Comparison of ENCODE assay signal across 26 cellular contexts in the genomic region with DNA sequence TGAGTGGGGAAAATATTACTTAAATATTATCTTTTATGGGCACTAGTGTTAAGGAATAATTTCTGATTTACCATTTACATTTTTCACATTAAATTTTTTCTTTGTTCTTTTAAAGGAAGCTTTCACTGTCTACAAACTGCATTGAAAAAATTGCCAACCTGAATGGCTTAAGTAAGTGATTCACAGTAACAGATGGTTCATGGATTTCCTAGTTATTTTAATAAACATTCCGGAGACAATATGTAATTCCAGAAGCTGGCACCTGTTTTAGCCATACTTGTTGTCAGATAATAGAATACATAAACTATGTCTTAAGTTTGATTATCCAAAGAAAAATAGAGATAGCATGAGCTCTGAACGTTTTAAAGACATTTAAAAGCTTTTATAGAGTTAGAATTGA. TPM values are rescaled to one million over a fixed set of nuclear protein-coding genes. Genes with fewer than 3 reads are reported as not detected.
A peak's percentile ranks its signal among the peaks of the same experiment; 100 is the strongest.
DNase-seq lines count a peak whose midpoint lies in the region; ATAC-seq and TF ChIP-seq lines count a peak whose summit lies in the region.
"Had no signal": no experiment of that assay in that cellular context is flagged by ENCODE, and none has a peak within 500 bp of the region (broad histone marks: within the 10 kb centered on the region; RNA-seq: fewer than 3 reads in every experiment).

No MANE protein-coding gene starts in this region.

- H3K27ac ChIP-seq in ACC112 (ENCODE audit: low read depth, low read length) (peak overlapping the region; percentile 7; the same call in 1 of the 2 replicates), HCT116 (ENCODE audit: low read depth, low read length) (peak overlapping the region; percentile 1; the same call in 1 of the 2 replicates), SJCRH30 (peak overlapping the region; percentile 92)
- no peak overlapping the region for H3K27ac ChIP-seq in CD4-positive, alpha-beta memory T cell (ENCODE audit: low read depth, low read length)
- H3K27ac ChIP-seq: foreskin keratinocyte, left lung had no signal

- no TSS peak for BruUV-seq in HCT116 (replicated peaks; lab: Mats Ljungman, UMichigan)

- no peak for TF ChIP-seq CTCF in HCT116 (IDR thresholded peaks at IDR 0.05 in 2 of 3, conservative IDR thresholded peaks at IDR 0.05 in 1 of 3; ENCODE audit: borderline replicate concordance in 1 of 3, insufficient read depth in 1 of 3, low read depth in 2 of 3, low read length in 2 of 3)

- H3K4me1 ChIP-seq in ACC112 (ENCODE audit: control insufficient read depth, insufficient read depth, low read length, unreplicated experiment) (peaks cover 10% of the 10 kb centered on the region), HCT116 (ENCODE audit: control insufficient read depth in 1 of 2, insufficient read depth in 2 of 2, low read length in 2 of 2) (peaks cover 5 to 13% of the 10 kb centered on the region in 2 experiments), SJCRH30 (peaks cover 30% of the 10 kb centered on the region)
- H3K4me1 ChIP-seq in CD4-positive, alpha-beta memory T cell (ENCODE audit: insufficient read depth, low read length) = no peaks in the 10 kb centered on the region
- H3K4me1 ChIP-seq: left lung had no signal

- H4K20me1 ChIP-seq in HCT116 (ENCODE audit: insufficient read depth) = no peaks in the 10 kb centered on the region

- no peaks in the 10 kb centered on the region for H3K9me2 ChIP-seq in HCT116 (ENCODE audit: insufficient read depth)

- H3K4me2 ChIP-seq in HCT116 (ENCODE audit: low read length) = peak overlapping the region; percentile 49; the same call in 1 of the 2 replicates

- H3K27me3 ChIP-seq in ACC112 (ENCODE audit: insufficient read depth, low read length) (no peaks in the 10 kb centered on the region), HCT116 (ENCODE audit: insufficient read depth, low read length) (no peaks in the 10 kb centered on the region), SJCRH30 (no peaks in the 10 kb centered on the region)
- no peaks in the 10 kb centered on the region for H3K27me3 ChIP-seq in CD4-positive, alpha-beta memory T cell (ENCODE audit: insufficient read depth, low read length)
- H3K27me3 ChIP-seq: foreskin keratinocyte, left lung had no signal

- H2AFZ ChIP-seq in ACC112 (ENCODE audit: low read length, unreplicated experiment) (no peak overlapping the region), HCT116 (ENCODE audit: low read depth, low read length, poor library complexity, severe bottlenecking) (no peak overlapping the region)

- no peaks in the 10 kb centered on the region for H3K9me3 Mint-ChIP-seq in CD4-positive, alpha-beta memory T cell
- H3K9me3 Mint-ChIP-seq: activated B cell treated with CpG ODN at 0.5 μM for 24 hours; dendritic cell treated with granulocyte-macrophage colony-stimulating factor and Interleukin-4, amounts not matched to agents 40 ng/mL and 50 ng/mL, for 4 days; natural killer cell had no signal

- no peaks in the 10 kb centered on the region for H3K4me1 Mint-ChIP-seq in CD4-positive, alpha-beta memory T cell
- H3K4me1 Mint-ChIP-seq: activated B cell treated with CpG ODN at 0.5 μM for 24 hours, natural killer cell had no signal

- H3K79me2 ChIP-seq in ACC112 (ENCODE audit: control insufficient read depth, insufficient read depth, low read length, unreplicated experiment) (no peaks in the 10 kb centered on the region), HCT116 (ENCODE audit: insufficient read depth, low read length) (no peaks in the 10 kb centered on the region)

- DNase-seq in HCT116 (ENCODE audit: low read depth, low spot score) = no peak
- DNase-seq in SJCRH30 = peak; percentile 11 to 73
- peak; percentile 33 for DNase-seq in fibroblast of peridontal ligament (ENCODE audit: extremely low read depth)
- DNase-seq in retina = no peak
- DNase-seq in CD4-positive, alpha-beta memory T cell = no peak
- no peak for DNase-seq in DMS79 (lab: John Stamatoyannopoulos, UW)
- DNase-seq: activated B cell treated with CpG ODN at 0.5 μM for 24 hours; activated CD4-positive, alpha-beta T cell treated with anti-CD3 and anti-CD28 coated beads, Interleukin-2, amount 50 U/mL, for 48 hours; activated effector memory CD4-positive, alpha-beta T cell treated with Interleukin-2 at 50 U/mL for 16 hours; hippocampal formation; Karpas-422; natural killer cell; NCI-H1092; NCI-H2081; NCI-H510A treated with DMSO at 0.1 percent for 48 hours; RPMI8226; stimulated activated CD4-positive, alpha-beta T cell treated with anti-CD3 and anti-CD28 coated beads, Interleukin-15, amount 100 ng/mL, for 24 hours; T-helper 9 cell had no signal

- no peak for TF ChIP-seq POLR2A in HCT116 (IDR thresholded peaks at IDR 0.05; ENCODE audit: borderline replicate concordance, extremely low read depth, insufficient read depth, insufficient read length)

- no peaks in the 10 kb centered on the region for H3K27me3 Mint-ChIP-seq in CD4-positive, alpha-beta memory T cell
- H3K27me3 Mint-ChIP-seq: activated B cell treated with CpG ODN at 0.5 μM for 24 hours; dendritic cell treated with granulocyte-macrophage colony-stimulating factor and Interleukin-4, amounts not matched to agents 40 ng/mL and 50 ng/mL, for 4 days had no signal

- RAD21 ChIA-PET in HCT116 (lab: Charles Lee; ENCODE audit: low non-redundant PET in 1 of 2, low total read pairs in 2 of 2, uncharacterized antibody in 2 of 2, unreplicated experiment in 2 of 2) = interaction anchor here in 1 of 2 experiments (0.6 kb wide), 1 partner anchor 53 kb away, joined by 5 read pairs; the partner anchor contains the start of gene PNMA1

- no peak overlapping the region for H3K27ac Mint-ChIP-seq in CD4-positive, alpha-beta memory T cell
- H3K27ac Mint-ChIP-seq: activated B cell treated with CpG ODN at 0.5 μM for 24 hours; dendritic cell treated with granulocyte-macrophage colony-stimulating factor and Interleukin-4, amounts not matched to agents 40 ng/mL and 50 ng/mL, for 4 days; natural killer cell had no signal

- H3K9ac ChIP-seq in HCT116 (ENCODE audit: low read length) = no peak overlapping the region

- no peaks in the 10 kb centered on the region for H3K9me3 ChIP-seq in HCT116 (ENCODE audit: control insufficient read depth in 1 of 2, insufficient read depth in 1 of 2, low read depth in 1 of 2, low read length in 2 of 2)
- no peaks in the 10 kb centered on the region for H3K9me3 ChIP-seq in SJCRH30 (replicated peaks)
- no peaks in the 10 kb centered on the region for H3K9me3 ChIP-seq in CD4-positive, alpha-beta memory T cell (ENCODE audit: control insufficient read depth in 1 of 2, low read length in 2 of 2)
- H3K9me3 ChIP-seq: left lung had no signal

- ATAC-seq in HCT116 = no peak
- no peak for ATAC-seq in GM19395 (IDR thresholded peaks at IDR 0.05; ENCODE audit: unreplicated experiment)
- ATAC-seq: natural killer cell had no signal

- POLR2A ChIA-PET in HCT116 (lab: Charles Lee) = interaction anchor here (0.8 kb wide), 1 partner anchor 288 kb away, joined by 3 read pairs; the partner anchor contains the start of genes COQ6 and FAM161B
- POLR2A ChIA-PET in CD4-positive, alpha-beta memory T cell (lab: Charles Lee; ENCODE audit: partially characterized antibody) = no interaction called here

- H3K4me3 ChIP-seq in ACC112 (ENCODE audit: low read depth, low read length) (no peak overlapping the region), HCT116 (replicated peaks in 1 of 2; ENCODE audit: low read depth in 1 of 2, low read length in 2 of 2) (no peak overlapping the region), SJCRH30 (no peak overlapping the region)
- H3K4me3 ChIP-seq in CD4-positive, alpha-beta memory T cell (ENCODE audit: low read length in 2 of 2) = no peak overlapping the region
- H3K4me3 ChIP-seq: left lung had no signal

- CTCF ChIA-PET in HCT116 (lab: Charles Lee) = interaction anchor here (0.7 to 1.2 kb wide), 4 partner anchors 13 to 489 kb away, joined by 3 to 4 read pairs (median 3); no protein-coding TSS in a partner anchor
- CTCF ChIA-PET in CD4-positive, alpha-beta memory T cell (lab: Charles Lee; ENCODE audit: partially characterized antibody) = interaction anchor here (1.0 kb wide), 1 partner anchor 12 kb away, joined by 3 read pairs; no protein-coding TSS in a partner anchor

- intact Hi-C loops in HCT116 (cut with micrococcal nuclease) = no loop called here
- intact Hi-C loops in CD4-positive, alpha-beta memory T cell (cut with micrococcal nuclease) = no loop called here

- H3K36me3 Mint-ChIP-seq in CD4-positive, alpha-beta memory T cell = peaks cover 15 to 22% of the 10 kb centered on the region in 2 donors
- H3K36me3 Mint-ChIP-seq: natural killer cell had no signal

- H3K36me3 ChIP-seq in ACC112 (ENCODE audit: insufficient read depth, low read length) (no peaks in the 10 kb centered on the region), HCT116 (ENCODE audit: control insufficient read depth in 1 of 2, insufficient read depth in 2 of 2, low read length in 2 of 2) (no peaks in the 10 kb centered on the region), SJCRH30 (no peaks in the 10 kb centered on the region)
- no peaks in the 10 kb centered on the region for H3K36me3 ChIP-seq in CD4-positive, alpha-beta memory T cell (ENCODE audit: insufficient read depth, low read length)

- H3K4me3 Mint-ChIP-seq in CD4-positive, alpha-beta memory T cell = no peak overlapping the region
- H3K4me3 Mint-ChIP-seq: activated B cell treated with CpG ODN at 0.5 μM for 24 hours; dendritic cell treated with granulocyte-macrophage colony-stimulating factor and Interleukin-4, amounts not matched to agents 40 ng/mL and 50 ng/mL, for 4 days; natural killer cell had no signal

- TF ChIP-seq RAD21 in HCT116 (IDR thresholded peaks at IDR 0.05; ENCODE audit: low read depth) = no peak

TF ChIP-seq in HCT116, 20 proteins besides CTCF, POLR2A, EP300 and RAD21 (continues in another document):
- TF ChIP-seq CBX3 (IDR thresholded peaks at IDR 0.05; ENCODE audit: low read depth) = no peak
- TF ChIP-seq ATF3 (IDR thresholded peaks at IDR 0.05) = no peak

RNA-seq across cellular contexts. Expression of gene DNAL1, which starts 17.1 kb away (rescaled TPM):
- 14.6 TPM for total RNA-seq in HCT116 (2021; ENCODE audit: unreplicated experiment)
- 1.9 and 3.3 TPM in 2 replicates for polyA plus RNA-seq in HCT116 (2012)
- 10.3 and 14.7 TPM in 2 replicates for total RNA-seq in SJCRH30 (2014; rRNA removed; shearing (Covaris generic))
- total RNA-seq in CD4-positive, alpha-beta memory T cell = 1 to 10 TPM; 5.4 to 7.8 TPM
- 1 to 10 TPM; 8.4 to 8.6 TPM for polyA plus RNA-seq in CD4-positive, alpha-beta memory T cell

RNA-seq across cellular contexts. Expression of gene ACOT6, which starts 49.6 kb away (rescaled TPM):
- total RNA-seq in HCT116 (2021; ENCODE audit: unreplicated experiment) = not detected
- polyA plus RNA-seq in HCT116 (2012) = not detected in 2 replicates
- not detected in 2 replicates for total RNA-seq in SJCRH30 (2014; rRNA removed; shearing (Covaris generic))
- not detected for total RNA-seq in CD4-positive, alpha-beta memory T cell
- not detected for polyA plus RNA-seq in CD4-positive, alpha-beta memory T cell
- total RNA-seq: activated B cell treated with CpG ODN at 0.5 μM for 24 hours, cardiac septum, foreskin keratinocyte, left lung, natural killer cell, osteocyte, right cardiac atrium had no signal
- polyA plus RNA-seq: foreskin keratinocyte, right cardiac atrium had no signal

RNA-seq across cellular contexts. Expression of gene PNMA1, which starts 52.3 kb away (rescaled TPM):
- total RNA-seq in HCT116 (2021; ENCODE audit: unreplicated experiment) = 24.6 TPM
- polyA plus RNA-seq in HCT116 (2012) = 18.1 and 22.0 TPM in 2 replicates
- total RNA-seq in SJCRH30 (2014; rRNA removed; shearing (Covaris generic)) = 11.0 and 11.3 TPM in 2 replicates
- total RNA-seq in CD4-positive, alpha-beta memory T cell = 10 to 100 TPM; 53.3 to 59.3 TPM
- polyA plus RNA-seq in CD4-positive, alpha-beta memory T cell = 10 to 100 TPM; 47.8 to 56.3 TPM

Comparison
In these comparisons a context has a peak if more than half of its experiments do, and no peak if none do; other contexts are left out.
1. DNase-seq: peak in SJCRH30 (2 of 2) and fibroblast of peridontal ligament (single experiment); none in HCT116 (single experiment), retina (single experiment), CD4-positive, alpha-beta memory T cell (0 of 5) and DMS79 (single experiment).